ENCODE assay signal across 8 cellular contexts in genomic region chr11:14520086-14520901, GRCh38. TPM values are rescaled to one million over a fixed set of nuclear protein-coding genes. Genes with fewer than 3 reads are reported as not detected.
A peak's percentile ranks its signal among the peaks of the same experiment; 100 is the strongest.
DNase-seq lines count a peak whose midpoint lies in the region; ATAC-seq and TF ChIP-seq lines count a peak whose summit lies in the region.

Gene PSMA1, minus strand, starts transcription at chr11:14520386. Its CDS starts 87 bp downstream, at chr11:14520299.

- peaks cover 22 to 47% (median 28%) of the 10 kb centered on the region in 6 donors for H3K4me1 ChIP-seq in spleen

- 0 to 1% (median 0%) methylated on average over 39 to 55 of the region's 55 CpGs for WGBS in spleen, 5 donors

- peaks cover 11% of the 10 kb centered on the region for H3K4me1 Mint-ChIP-seq in WTC11

- peaks cover 0 to 34% (median 25%) of the 10 kb centered on the region in 6 donors for H3K36me3 ChIP-seq in spleen

- peak in 1 of 3 donors; percentile 51 for TF ChIP-seq POLR2A in spleen (IDR thresholded peaks at IDR 0.05)

- CTCF ChIA-PET in WTC11 (lab: Charles Lee) = interaction anchor here (1.1 to 2.9 kb wide), 6 partner anchors 11 to 387 kb away, joined by 3 to 27 read pairs (median 4); partner anchors contain the start of gene CYP2R1

- intact Hi-C loops in spleen (cut with DNase I; ENCODE audit: low total_unique reads) = no loop called here

- peak within 1 kb of the TSS; percentile 96 for H3K4me3 Mint-ChIP-seq in WTC11

- no peaks in the 10 kb centered on the region for H3K9me3 Mint-ChIP-seq in WTC11

- no peaks in the 10 kb centered on the region for H3K27me3 Mint-ChIP-seq in WTC11 (ENCODE audit: low read depth)

- no peaks in the 10 kb centered on the region for H3K9me3 ChIP-seq in spleen

- TF ChIP-seq CTCF in WTC11 (IDR thresholded peaks at IDR 0.05) = no peak
- no peak for TF ChIP-seq CTCF in cardiac fibroblast (IDR thresholded peaks at IDR 0.05; ENCODE audit: low read depth, low read length)
- TF ChIP-seq CTCF in spleen (IDR thresholded peaks at IDR 0.05 in 8 of 11, conservative IDR thresholded peaks at IDR 0.05 in 3 of 11) = peak; percentile 62 to 92 (median 84)

- peak within 1 kb of the TSS; percentile 89 to 97 (median 94) for H3K27ac ChIP-seq in spleen

- ATAC-seq in GM18909 (IDR thresholded peaks at IDR 0.05; ENCODE audit: poor library complexity, unreplicated experiment) (peak; percentile 95), HG03175 (IDR thresholded peaks at IDR 0.05; ENCODE audit: unreplicated experiment) (peak; percentile 94), WTC11 (peak; percentile 94)

- H3K36me3 Mint-ChIP-seq in WTC11 = peaks cover 16% of the 10 kb centered on the region

- H3K4me3 ChIP-seq in cardiac fibroblast (replicated peaks in 1 of 2; ENCODE audit: low read depth in 2 of 2, low read length in 2 of 2) (peak within 1 kb of the TSS; percentile 76 to 91), spleen (peak within 1 kb of the TSS; percentile 68 to 95 (median 80))

- DNase-seq in AG08395 (ENCODE audit: low spot score) = peak; percentile 96
- DNase-seq in NCI-H226 = peak; percentile 95
- peak; percentile 97 for DNase-seq in WTC11 (ENCODE audit: low spot score)
- DNase-seq in cardiac fibroblast (ENCODE audit: low read depth in 2 of 2) = peak; percentile 96 to 97
- DNase-seq in inferior parietal cortex (ENCODE audit: extremely low spot score) = peak; percentile 94
- peak; percentile 98 for DNase-seq in spleen

- H3K27ac Mint-ChIP-seq in WTC11 = peak within 1 kb of the TSS; percentile 97

- no peaks in the 10 kb centered on the region for H3K27me3 ChIP-seq in spleen (replicated peaks in 1 of 7)

- POLR2A ChIA-PET in WTC11 (lab: Charles Lee) = interaction anchor here (0.6 to 1.4 kb wide), 10 partner anchors 10 to 1677 kb away, joined by 3 to 9 read pairs (median 4); no protein-coding TSS in a partner anchor

TF ChIP-seq in WTC11, 78 proteins besides CTCF, POLR2A, EP300 and RAD21 (continues in another document):
- TF ChIP-seq USF1 (CRISPR knock-in tag; IDR thresholded peaks at IDR 0.05) (peak; percentile 52; the same call in 1 of the 2 replicates), SOX15 (CRISPR knock-in tag; IDR thresholded peaks at IDR 0.05) (no peak), ELF4 (CRISPR knock-in tag; IDR thresholded peaks at IDR 0.05; ENCODE audit: low read depth) (peak; percentile 37; the same call in 1 of the 2 replicates), HMGXB4 (CRISPR knock-in tag; IDR thresholded peaks at IDR 0.05) (peak; percentile 78), ERG (CRISPR knock-in tag; IDR thresholded peaks at IDR 0.05) (no peak), JUN (CRISPR knock-in tag; IDR thresholded peaks at IDR 0.05) (0 out of 2 replicates have a peak, but pooled peaks have one; percentile 68), E2F5 (CRISPR knock-in tag; IDR thresholded peaks at IDR 0.05) (peak; percentile 94), ZNF121 (CRISPR knock-in tag; IDR thresholded peaks at IDR 0.05) (no peak), FOXK1 (CRISPR knock-in tag; IDR thresholded peaks at IDR 0.05) (peak; percentile 72; the same call in 1 of the 2 replicates)
- TF ChIP-seq, protein P1, sequence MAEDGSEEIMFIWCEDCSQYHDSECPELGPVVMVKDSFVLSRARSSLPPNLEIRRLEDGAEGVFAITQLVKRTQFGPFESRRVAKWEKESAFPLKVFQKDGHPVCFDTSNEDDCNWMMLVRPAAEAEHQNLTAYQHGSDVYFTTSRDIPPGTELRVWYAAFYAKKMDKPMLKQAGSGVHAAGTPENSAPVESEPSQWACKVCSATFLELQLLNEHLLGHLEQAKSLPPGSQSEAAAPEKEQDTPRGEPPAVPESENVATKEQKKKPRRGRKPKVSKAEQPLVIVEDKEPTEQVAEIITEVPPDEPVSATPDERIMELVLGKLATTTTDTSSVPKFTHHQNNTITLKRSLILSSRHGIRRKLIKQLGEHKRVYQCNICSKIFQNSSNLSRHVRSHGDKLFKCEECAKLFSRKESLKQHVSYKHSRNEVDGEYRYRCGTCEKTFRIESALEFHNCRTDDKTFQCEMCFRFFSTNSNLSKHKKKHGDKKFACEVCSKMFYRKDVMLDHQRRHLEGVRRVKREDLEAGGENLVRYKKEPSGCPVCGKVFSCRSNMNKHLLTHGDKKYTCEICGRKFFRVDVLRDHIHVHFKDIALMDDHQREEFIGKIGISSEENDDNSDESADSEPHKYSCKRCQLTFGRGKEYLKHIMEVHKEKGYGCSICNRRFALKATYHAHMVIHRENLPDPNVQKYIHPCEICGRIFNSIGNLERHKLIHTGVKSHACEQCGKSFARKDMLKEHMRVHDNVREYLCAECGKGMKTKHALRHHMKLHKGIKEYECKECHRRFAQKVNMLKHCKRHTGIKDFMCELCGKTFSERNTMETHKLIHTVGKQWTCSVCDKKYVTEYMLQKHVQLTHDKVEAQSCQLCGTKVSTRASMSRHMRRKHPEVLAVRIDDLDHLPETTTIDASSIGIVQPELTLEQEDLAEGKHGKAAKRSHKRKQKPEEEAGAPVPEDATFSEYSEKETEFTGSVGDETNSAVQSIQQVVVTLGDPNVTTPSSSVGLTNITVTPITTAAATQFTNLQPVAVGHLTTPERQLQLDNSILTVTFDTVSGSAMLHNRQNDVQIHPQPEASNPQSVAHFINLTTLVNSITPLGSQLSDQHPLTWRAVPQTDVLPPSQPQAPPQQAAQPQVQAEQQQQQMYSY (CRISPR knock-in tag; IDR thresholded peaks at IDR 0.05) = peak; percentile 99
- TF ChIP-seq, protein P2, sequence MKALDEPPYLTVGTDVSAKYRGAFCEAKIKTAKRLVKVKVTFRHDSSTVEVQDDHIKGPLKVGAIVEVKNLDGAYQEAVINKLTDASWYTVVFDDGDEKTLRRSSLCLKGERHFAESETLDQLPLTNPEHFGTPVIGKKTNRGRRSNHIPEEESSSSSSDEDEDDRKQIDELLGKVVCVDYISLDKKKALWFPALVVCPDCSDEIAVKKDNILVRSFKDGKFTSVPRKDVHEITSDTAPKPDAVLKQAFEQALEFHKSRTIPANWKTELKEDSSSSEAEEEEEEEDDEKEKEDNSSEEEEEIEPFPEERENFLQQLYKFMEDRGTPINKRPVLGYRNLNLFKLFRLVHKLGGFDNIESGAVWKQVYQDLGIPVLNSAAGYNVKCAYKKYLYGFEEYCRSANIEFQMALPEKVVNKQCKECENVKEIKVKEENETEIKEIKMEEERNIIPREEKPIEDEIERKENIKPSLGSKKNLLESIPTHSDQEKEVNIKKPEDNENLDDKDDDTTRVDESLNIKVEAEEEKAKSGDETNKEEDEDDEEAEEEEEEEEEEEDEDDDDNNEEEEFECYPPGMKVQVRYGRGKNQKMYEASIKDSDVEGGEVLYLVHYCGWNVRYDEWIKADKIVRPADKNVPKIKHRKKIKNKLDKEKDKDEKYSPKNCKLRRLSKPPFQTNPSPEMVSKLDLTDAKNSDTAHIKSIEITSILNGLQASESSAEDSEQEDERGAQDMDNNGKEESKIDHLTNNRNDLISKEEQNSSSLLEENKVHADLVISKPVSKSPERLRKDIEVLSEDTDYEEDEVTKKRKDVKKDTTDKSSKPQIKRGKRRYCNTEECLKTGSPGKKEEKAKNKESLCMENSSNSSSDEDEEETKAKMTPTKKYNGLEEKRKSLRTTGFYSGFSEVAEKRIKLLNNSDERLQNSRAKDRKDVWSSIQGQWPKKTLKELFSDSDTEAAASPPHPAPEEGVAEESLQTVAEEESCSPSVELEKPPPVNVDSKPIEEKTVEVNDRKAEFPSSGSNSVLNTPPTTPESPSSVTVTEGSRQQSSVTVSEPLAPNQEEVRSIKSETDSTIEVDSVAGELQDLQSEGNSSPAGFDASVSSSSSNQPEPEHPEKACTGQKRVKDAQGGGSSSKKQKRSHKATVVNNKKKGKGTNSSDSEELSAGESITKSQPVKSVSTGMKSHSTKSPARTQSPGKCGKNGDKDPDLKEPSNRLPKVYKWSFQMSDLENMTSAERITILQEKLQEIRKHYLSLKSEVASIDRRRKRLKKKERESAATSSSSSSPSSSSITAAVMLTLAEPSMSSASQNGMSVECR (CRISPR knock-in tag; IDR thresholded peaks at IDR 0.05; ENCODE audit: borderline replicate concordance) = peak; percentile 85; the same call in 1 of the 2 replicates

RNA-seq across cellular contexts. Expression of gene PSMA1, which starts in this region (rescaled TPM):
- 139 to 143 TPM (median 140 TPM) in 3 replicates for total RNA-seq in WTC11 (2021)
- total RNA-seq in spleen = 100 to 1,000 TPM; 103 to 161 (median 131) TPM
- polyA plus RNA-seq in spleen = 100 to 1,000 TPM; 145 to 188 (median 179) TPM

Comparison
In these comparisons a context has a peak if more than half of its experiments do, and no peak if none do; other contexts are left out.
1. Peak in every context shown above with its lines: DNase-seq, ATAC-seq, H3K4me3 ChIP-seq and H3K27ac ChIP-seq.
2. CTCF ChIP-seq: peak in spleen (11 of 11); none in WTC11 (single experiment) and cardiac fibroblast (single experiment).